Comparison of ENCODE assay signal across 19 cellular contexts in genomic region chr4:184322328-184323025, GRCh38.
"Had no signal": no experiment of that assay in that cellular context is flagged by ENCODE, and none has a peak within 500 bp of the region (broad histone marks: within the 10 kb centered on the region; RNA-seq: fewer than 3 reads in every experiment).

No MANE protein-coding gene starts in this region.

- DNase-seq: activated CD4-positive, alpha-beta T cell treated with anti-CD3 and anti-CD28 coated beads for 36 hours; activated naive CD4-positive, alpha-beta T cell treated with anti-CD3 and anti-CD28 coated beads, Interleukin-2, amount 50 U/mL, for 16 hours; amygdala; dorsolateral prefrontal cortex; foreskin melanocyte; heart left ventricle; islet precursor cell; left lung; mesenchymal stem cell; occipital lobe; psoas muscle; sigmoid colon; stimulated activated CD4-positive, alpha-beta T cell treated with anti-CD3 and anti-CD28 coated beads, Interleukin-2, amount 100 ng/mL, for 24 hours; stimulated activated naive CD8-positive, alpha-beta T cell treated with anti-CD3 and anti-CD28 coated beads, Interleukin-15, Interleukin-2, amounts not matched to agents 100 U/mL and 50 U/mL, for 24 hours; T-helper 9 cell had no signal

- H3K27ac Mint-ChIP-seq: activated CD4-positive, alpha-beta T cell treated with anti-CD3 and anti-CD28 coated beads for 36 hours; brain; nephron; type B pancreatic cell had no signal

- H3K4me1 Mint-ChIP-seq: nephron had no signal

- ATAC-seq: activated CD4-positive, alpha-beta T cell treated with anti-CD3 and anti-CD28 coated beads for 36 hours; heart left ventricle; left lung; psoas muscle; stimulated activated naive CD8-positive, alpha-beta T cell treated with anti-CD3 and anti-CD28 coated beads, Interleukin-15, Interleukin-2, amounts not matched to agents 100 U/mL and 50 U/mL, for 24 hours had no signal

- H3K36me3 Mint-ChIP-seq: brain, type B pancreatic cell had no signal

- H3K36me3 ChIP-seq: heart left ventricle, left lung, sigmoid colon, suprapubic skin had no signal

- H3K27me3 ChIP-seq: dorsolateral prefrontal cortex, heart left ventricle, left lung, sigmoid colon, suprapubic skin had no signal

- H3K27me3 Mint-ChIP-seq: activated CD4-positive, alpha-beta T cell treated with anti-CD3 and anti-CD28 coated beads for 36 hours; brain; type B pancreatic cell had no signal

- H3K4me3 Mint-ChIP-seq: activated CD4-positive, alpha-beta T cell treated with anti-CD3 and anti-CD28 coated beads for 36 hours; brain; nephron; type B pancreatic cell had no signal

- H3K9me3 Mint-ChIP-seq: type B pancreatic cell had no signal

- H3K4me1 ChIP-seq: psoas muscle had no signal

- H3K9me3 ChIP-seq: heart left ventricle, left lung, psoas muscle, sigmoid colon, suprapubic skin had no signal

- H3K4me3 ChIP-seq: dorsolateral prefrontal cortex, heart left ventricle, left lung, psoas muscle, sigmoid colon, suprapubic skin had no signal

- H3K27ac ChIP-seq: dorsolateral prefrontal cortex, heart left ventricle, left lung, psoas muscle, sigmoid colon, suprapubic skin had no signal
